Comparison of ENCODE assay signal across 20 cellular contexts in the genomic region with DNA sequence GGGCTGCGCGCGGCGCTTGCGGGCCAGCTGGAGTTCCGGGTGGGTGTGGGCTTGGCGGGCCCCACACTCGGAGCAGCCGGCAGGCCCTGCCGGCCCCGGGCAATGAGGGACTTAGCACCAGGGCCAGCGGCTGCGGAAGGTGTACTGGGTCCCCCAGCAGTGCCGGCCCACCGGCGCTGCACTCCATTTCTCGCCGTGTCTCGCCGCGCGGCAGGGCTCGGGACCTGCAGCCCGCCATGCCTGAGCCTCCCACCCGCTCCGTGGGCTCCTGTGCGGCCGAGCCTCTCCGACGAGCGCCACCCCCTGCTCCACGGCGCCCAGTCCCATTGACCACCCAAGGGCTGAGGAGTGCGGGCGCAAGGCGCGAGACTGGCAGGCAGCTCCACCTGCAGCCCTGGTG. TPM values are rescaled to one million over a fixed set of nuclear protein-coding genes. Genes with fewer than 3 reads are reported as not detected.
"Had no signal": no experiment of that assay in that cellular context is flagged by ENCODE, and none has a peak within 500 bp of the region (broad histone marks: within the 10 kb centered on the region; RNA-seq: fewer than 3 reads in every experiment).

No MANE protein-coding gene starts in this region.

RNA-seq across cellular contexts. Expression of a gene that starts 18.9 kb away (rescaled TPM):
- total RNA-seq: adrenal gland, aorta, body of pancreas, breast epithelium, cardiac septum, cerebellum, WTC11 had no signal
- polyA plus RNA-seq: adrenal gland, aorta had no signal

RNA-seq across cellular contexts. Expression of a gene that starts 27.2 kb away (rescaled TPM):
- total RNA-seq: activated CD4-positive, alpha-beta memory T cell treated with anti-CD3 and anti-CD28 coated beads, Interleukin-2, amount 10 ng/mL, durations not matched to agents 7 days and 5 days; activated CD4-positive, alpha-beta T cell treated with anti-CD3 and anti-CD28 coated beads for 36 hours; activated CD4-positive, alpha-beta T cell treated with anti-CD3 and anti-CD28 coated beads, Interleukin-2, amount 10 ng/mL, durations not matched to agents 7 days and 5 days; activated CD8-positive, alpha-beta memory T cell treated with anti-CD3 and anti-CD28 coated beads, Interleukin-2, amount 10 ng/mL, durations not matched to agents 7 days and 5 days; activated CD8-positive, alpha-beta T cell treated with anti-CD3 and anti-CD28 coated beads, Interleukin-2, amount 10 ng/mL, durations not matched to agents 7 days and 5 days; activated naive CD4-positive, alpha-beta T cell treated with anti-CD3 and anti-CD28 coated beads for 36 hours; activated naive CD4-positive, alpha-beta T cell treated with anti-CD3 and anti-CD28 coated beads, Interleukin-2, amount 50 U/mL, for 72 hours; activated naive CD8-positive, alpha-beta T cell treated with anti-CD3 and anti-CD28 coated beads for 36 hours; activated T-helper 2 cell treated with anti-CD3 and anti-CD28 coated beads, Interferon-gamma antibody, Interleukin-2, Interleukin-4, amounts not matched to agents 10 μg/mL and 5 μg/mL and 100 μg/mL, durations not matched to agents 14 hours and 24 hours and 36 hours; body of pancreas; cerebellum; T-cell; T-helper 1 cell treated with Interleukin-12 subunit alpha and Interleukin-12 subunit beta and Interleukin-4 antibody, amounts not matched to agents 30 ng/mL and 1 ng/mL, for 36 hours; T-helper 17 cell; T-helper 2 cell treated with Interferon-gamma antibody and Interleukin-4, amounts not matched to agents 100 ng/mL and 5 ng/mL, for 36 hours had no signal

RNA-seq across cellular contexts. Expression of a gene that starts 43.8 kb away (rescaled TPM):
- total RNA-seq: body of pancreas, cerebellum had no signal
